Comparison of ENCODE assay signal across 2 cellular contexts in genomic region chr15:36914962-36915808, GRCh38.
TF ChIP-seq lines count a peak whose summit lies in the region.

No MANE protein-coding gene starts in this region.

TF ChIP-seq in liver, 16 proteins besides CTCF, POLR2A, EP300 and RAD21 (continued from another document):
- TF ChIP-seq REST (IDR thresholded peaks at IDR 0.05), result peak; percentile 66
- TF ChIP-seq ZBTB33 (IDR thresholded peaks at IDR 0.05), result peak; percentile 19
- TF ChIP-seq GABPA (IDR thresholded peaks at IDR 0.05 in 1 of 2, conservative IDR thresholded peaks at IDR 0.05 in 1 of 2), result no peak
- peak; percentile 36 for TF ChIP-seq NR2F2 (IDR thresholded peaks at IDR 0.05)
- peak; percentile 20 for TF ChIP-seq YY1 (IDR thresholded peaks at IDR 0.05)
- TF ChIP-seq HNF4G (IDR thresholded peaks at IDR 0.05), result peak; percentile 15
- TF ChIP-seq HNF4A (conservative IDR thresholded peaks at IDR 0.05), result peak; percentile 62 to 72
TF ChIP-seq in liver: peak in this region for 13.

TF ChIP-seq in HepG2, 621 proteins besides CTCF, POLR2A, EP300 and RAD21 (continued from another document):
- TF ChIP-seq, protein P1, sequence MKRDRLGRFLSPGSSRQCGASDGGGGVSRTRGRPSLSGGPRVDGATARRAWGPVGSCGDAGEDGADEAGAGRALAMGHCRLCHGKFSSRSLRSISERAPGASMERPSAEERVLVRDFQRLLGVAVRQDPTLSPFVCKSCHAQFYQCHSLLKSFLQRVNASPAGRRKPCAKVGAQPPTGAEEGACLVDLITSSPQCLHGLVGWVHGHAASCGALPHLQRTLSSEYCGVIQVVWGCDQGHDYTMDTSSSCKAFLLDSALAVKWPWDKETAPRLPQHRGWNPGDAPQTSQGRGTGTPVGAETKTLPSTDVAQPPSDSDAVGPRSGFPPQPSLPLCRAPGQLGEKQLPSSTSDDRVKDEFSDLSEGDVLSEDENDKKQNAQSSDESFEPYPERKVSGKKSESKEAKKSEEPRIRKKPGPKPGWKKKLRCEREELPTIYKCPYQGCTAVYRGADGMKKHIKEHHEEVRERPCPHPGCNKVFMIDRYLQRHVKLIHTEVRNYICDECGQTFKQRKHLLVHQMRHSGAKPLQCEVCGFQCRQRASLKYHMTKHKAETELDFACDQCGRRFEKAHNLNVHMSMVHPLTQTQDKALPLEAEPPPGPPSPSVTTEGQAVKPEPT (CRISPR knock-in tag; IDR thresholded peaks at IDR 0.05; ENCODE audit: low read depth), result no peak
- TF ChIP-seq, protein P2, sequence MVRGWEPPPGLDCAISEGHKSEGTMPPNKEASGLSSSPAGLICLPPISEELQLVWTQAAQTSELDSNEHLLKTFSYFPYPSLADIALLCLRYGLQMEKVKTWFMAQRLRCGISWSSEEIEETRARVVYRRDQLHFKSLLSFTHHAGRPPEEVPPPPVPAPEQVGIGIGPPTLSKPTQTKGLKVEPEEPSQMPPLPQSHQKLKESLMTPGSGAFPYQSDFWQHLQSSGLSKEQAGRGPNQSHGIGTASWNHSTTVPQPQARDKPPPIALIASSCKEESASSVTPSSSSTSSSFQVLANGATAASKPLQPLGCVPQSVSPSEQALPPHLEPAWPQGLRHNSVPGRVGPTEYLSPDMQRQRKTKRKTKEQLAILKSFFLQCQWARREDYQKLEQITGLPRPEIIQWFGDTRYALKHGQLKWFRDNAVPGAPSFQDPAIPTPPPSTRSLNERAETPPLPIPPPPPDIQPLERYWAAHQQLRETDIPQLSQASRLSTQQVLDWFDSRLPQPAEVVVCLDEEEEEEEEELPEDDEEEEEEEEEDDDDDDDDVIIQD (CRISPR knock-in tag; IDR thresholded peaks at IDR 0.05; ENCODE audit: low read depth), result no peak
- no peak for TF ChIP-seq DBP (CRISPR knock-in tag; IDR thresholded peaks at IDR 0.05; ENCODE audit: not compliant biosample characterization)
- TF ChIP-seq EHMT2 (IDR thresholded peaks at IDR 0.05; ENCODE audit: borderline replicate concordance, low read depth, low read length), result no peak
- TF ChIP-seq ZNF749 (CRISPR knock-in tag; IDR thresholded peaks at IDR 0.05; ENCODE audit: borderline replicate concordance), result no peak
- TF ChIP-seq, protein P3, sequence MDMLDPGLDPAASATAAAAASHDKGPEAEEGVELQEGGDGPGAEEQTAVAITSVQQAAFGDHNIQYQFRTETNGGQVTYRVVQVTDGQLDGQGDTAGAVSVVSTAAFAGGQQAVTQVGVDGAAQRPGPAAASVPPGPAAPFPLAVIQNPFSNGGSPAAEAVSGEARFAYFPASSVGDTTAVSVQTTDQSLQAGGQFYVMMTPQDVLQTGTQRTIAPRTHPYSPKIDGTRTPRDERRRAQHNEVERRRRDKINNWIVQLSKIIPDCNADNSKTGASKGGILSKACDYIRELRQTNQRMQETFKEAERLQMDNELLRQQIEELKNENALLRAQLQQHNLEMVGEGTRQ (IDR thresholded peaks at IDR 0.05; ENCODE audit: low read depth, low read length), result no peak
- TF ChIP-seq, protein P3 (CRISPR knock-in tag; IDR thresholded peaks at IDR 0.05; ENCODE audit: borderline replicate concordance), result no peak
- no peak for TF ChIP-seq MAZ (IDR thresholded peaks at IDR 0.05; ENCODE audit: borderline replicate concordance, low read depth, low read length)
- TF ChIP-seq MAZ (CRISPR knock-in tag; IDR thresholded peaks at IDR 0.05; ENCODE audit: low read depth), result no peak
- TF ChIP-seq HDAC6 (IDR thresholded peaks at IDR 0.05; ENCODE audit: low read depth, low read length), result no peak
- no peak for TF ChIP-seq ZNF484 (CRISPR knock-in tag; IDR thresholded peaks at IDR 0.05; ENCODE audit: borderline replicate concordance, low read depth)
- TF ChIP-seq NCOA5 (CRISPR knock-in tag; IDR thresholded peaks at IDR 0.05), result no peak
- TF ChIP-seq ZNF619 (CRISPR knock-in tag; IDR thresholded peaks at IDR 0.05), result no peak
- TF ChIP-seq NR2F2 (IDR thresholded peaks at IDR 0.05; ENCODE audit: borderline replicate concordance, low read depth), result no peak
- TF ChIP-seq RARG (CRISPR knock-in tag; IDR thresholded peaks at IDR 0.05; ENCODE audit: low read depth), result no peak
- TF ChIP-seq THAP9 (CRISPR knock-in tag; IDR thresholded peaks at IDR 0.05; ENCODE audit: borderline replicate concordance), result no peak
- TF ChIP-seq CENPT (CRISPR knock-in tag; IDR thresholded peaks at IDR 0.05; ENCODE audit: low read depth), result no peak
TF ChIP-seq in HepG2: peak in this region for 0.
